7 cellular contexts compared by ENCODE assay signal in genomic region chr17:50183439-50184001, GRCh38. TPM values are rescaled to one million over a fixed set of nuclear protein-coding genes. Genes with fewer than 3 reads are reported as not detected.
DNase-seq lines count a peak whose midpoint lies in the region; ATAC-seq and TF ChIP-seq lines count a peak whose summit lies in the region.

No MANE protein-coding gene starts in this region.

- CTCF ChIA-PET in HEK293 (lab: Yijun Ruan, JAX) (interaction anchor here (1.4 to 3.2 kb wide), 2 partner anchors 14 to 17 kb away, joined by 4 to 17 read pairs; no protein-coding TSS in a partner anchor), OCI-LY7 (lab: Charles Lee; ENCODE audit: unreplicated experiment) (no interaction called here)

- DNase-seq in OCI-LY7 (ENCODE audit: low spot score) (peak; percentile 32), fibroblast of gingiva (ENCODE audit: low read depth) (peak; percentile 79), WERI-Rb-1 (no peak), retina (no peak)

- H3K4me1 ChIP-seq in HEK293 (ENCODE audit: control insufficient read depth, insufficient read depth, low read length) (peaks cover 3% of the 10 kb centered on the region), OCI-LY7 (ENCODE audit: insufficient read depth, low read length, poor library complexity, severe bottlenecking) (peaks cover 31% of the 10 kb centered on the region)

- peak overlapping the region; percentile 48 for H3K4me2 ChIP-seq in OCI-LY7 (ENCODE audit: low read length)

- no peaks in the 10 kb centered on the region for H3K36me3 Mint-ChIP-seq in stimulated activated memory B cell treated with anti-CD40 and anti-IgM and Interleukin-4, amounts not matched to agents 10 μg/mL and 1 μg/mL and 100 μg/mL, for 72 hours

- TF ChIP-seq CTCF in HEK293 (tag by site-specific recombination; IDR thresholded peaks at IDR 0.05) = no peak
- TF ChIP-seq CTCF in OCI-LY7 (conservative IDR thresholded peaks at IDR 0.05; ENCODE audit: low read length) = no peak
- TF ChIP-seq CTCF in WERI-Rb-1 (IDR thresholded peaks at IDR 0.05; ENCODE audit: low read depth, low read length) = no peak

- no peak overlapping the region for H3K27ac ChIP-seq in HEK293 (ENCODE audit: extremely low read depth, low read depth, low read length)
- no peak overlapping the region for H3K27ac ChIP-seq in OCI-LY7 (ENCODE audit: low read depth, low read length, poor library complexity, severe bottlenecking)
- no peak overlapping the region for H3K27ac ChIP-seq in WERI-Rb-1

- peak overlapping the region; percentile 15 for H3K27ac Mint-ChIP-seq in stimulated activated memory B cell treated with anti-CD40 and anti-IgM and Interleukin-4, amounts not matched to agents 10 μg/mL and 1 μg/mL and 100 μg/mL, for 72 hours

- peaks cover 39% of the 10 kb centered on the region for H3K4me1 Mint-ChIP-seq in stimulated activated memory B cell treated with anti-CD40 and anti-IgM and Interleukin-4, amounts not matched to agents 10 μg/mL and 1 μg/mL and 100 μg/mL, for 72 hours

- no peaks in the 10 kb centered on the region for H4K20me1 ChIP-seq in OCI-LY7 (ENCODE audit: insufficient read depth, low read length)

- H3K9me3 ChIP-seq in HEK293 (ENCODE audit: control insufficient read depth, insufficient read depth, low read depth, low read length) = no peaks in the 10 kb centered on the region
- H3K9me3 ChIP-seq in OCI-LY7 (ENCODE audit: low read length) = no peaks in the 10 kb centered on the region
- no peaks in the 10 kb centered on the region for H3K9me3 ChIP-seq in WERI-Rb-1 (ENCODE audit: severe bottlenecking)

- H3K27me3 ChIP-seq in WERI-Rb-1 (ENCODE audit: insufficient read depth, low read depth, severe bottlenecking) = no peaks in the 10 kb centered on the region

- H3K9me3 Mint-ChIP-seq in stimulated activated memory B cell treated with anti-CD40 and anti-IgM and Interleukin-4, amounts not matched to agents 10 μg/mL and 1 μg/mL and 100 μg/mL, for 72 hours = no peaks in the 10 kb centered on the region

- H2AFZ ChIP-seq in OCI-LY7 (ENCODE audit: low read length) = no peak overlapping the region

- H3K9me2 ChIP-seq in OCI-LY7 (ENCODE audit: insufficient read depth, low read length) = no peaks in the 10 kb centered on the region

- H3K36me3 ChIP-seq in HEK293 (ENCODE audit: control insufficient read depth in 2 of 2, insufficient read depth in 1 of 2, low read length in 2 of 2) (peaks cover 0 to 32% of the 10 kb centered on the region in 2 experiments; a peak in 1 of 3 replicates), OCI-LY7 (ENCODE audit: insufficient read depth, low read length) (no peaks in the 10 kb centered on the region), WERI-Rb-1 (peaks cover 23% of the 10 kb centered on the region)

- H3K27me3 Mint-ChIP-seq in stimulated activated memory B cell treated with anti-CD40 and anti-IgM and Interleukin-4, amounts not matched to agents 10 μg/mL and 1 μg/mL and 100 μg/mL, for 72 hours = peaks cover 4% of the 10 kb centered on the region

- peak overlapping the region; percentile 52 for H3K4me3 Mint-ChIP-seq in stimulated activated memory B cell treated with anti-CD40 and anti-IgM and Interleukin-4, amounts not matched to agents 10 μg/mL and 1 μg/mL and 100 μg/mL, for 72 hours

- BruUV-seq in OCI-LY7 (replicated peaks; lab: Mats Ljungman, UMichigan) = no TSS peak

- POLR2A ChIA-PET in HEK293 (lab: Yijun Ruan, JAX) (no interaction called here), OCI-LY7 (lab: Charles Lee) (no interaction called here)

- intact Hi-C loops in OCI-LY7 (cut with micrococcal nuclease; ENCODE audit: unreplicated experiment) = no loop called here

- no peak overlapping the region for H3K4me3 ChIP-seq in HEK293 (ENCODE audit: low read depth, low read length)
- H3K4me3 ChIP-seq in OCI-LY7 (ENCODE audit: low read depth, low read length, poor library complexity, severe bottlenecking) = peak overlapping the region; percentile 29
- H3K4me3 ChIP-seq in WERI-Rb-1 (ENCODE audit: low read depth, low read length) = no peak overlapping the region

- H3K79me2 ChIP-seq in OCI-LY7 (ENCODE audit: insufficient read depth, low read depth, low read length) = no peaks in the 10 kb centered on the region

- ATAC-seq in stimulated activated memory B cell treated with anti-CD40 and anti-IgM and Interleukin-4, amounts not matched to agents 10 μg/mL and 1 μg/mL and 100 μg/mL, for 72 hours = no peak
- ATAC-seq in HG02571 (IDR thresholded peaks at IDR 0.05; ENCODE audit: unreplicated experiment) = no peak

TF ChIP-seq in HEK293, 187 proteins besides CTCF, POLR2A, EP300 and RAD21:
- TF ChIP-seq HOXD13 (CRISPR knock-in tag; IDR thresholded peaks at IDR 0.05; ENCODE audit: borderline replicate concordance) = no peak
- TF ChIP-seq PRDM1 (tag by site-specific recombination; IDR thresholded peaks at IDR 0.05) = peak; percentile 63

RNA-seq across cellular contexts. Expression of gene SGCA, which starts 17.7 kb away (rescaled TPM):
- total RNA-seq in OCI-LY7 (2014; rRNA removed; shearing (Covaris generic)) = 0.57 TPM in 1 of 2 replicates, not detected in the other
- total RNA-seq in OCI-LY7 (2022) = 1.1 TPM in 1 of 2 replicates, not detected in the other

RNA-seq across cellular contexts. Expression of gene COL1A1, which starts 17.9 kb away (rescaled TPM):
- total RNA-seq in OCI-LY7 (2014; rRNA removed; shearing (Covaris generic)) = not detected in 2 replicates
- total RNA-seq in OCI-LY7 (2022) = not detected in 2 replicates

RNA-seq across cellular contexts. Expression of gene PPP1R9B, which starts 33.0 kb away (rescaled TPM):
- 45.3 and 73.2 TPM in 2 replicates for total RNA-seq in OCI-LY7 (2014; rRNA removed; shearing (Covaris generic))
- 73.9 and 87.0 TPM in 2 replicates for total RNA-seq in OCI-LY7 (2022)

RNA-seq across cellular contexts. Expression of gene SAMD14, which starts 53.6 kb away (rescaled TPM):
- not detected in 2 replicates for total RNA-seq in OCI-LY7 (2014; rRNA removed; shearing (Covaris generic))
- 0.13 and 0.59 TPM in 2 replicates for total RNA-seq in OCI-LY7 (2022)

Comparison
In these comparisons a context has a peak if more than half of its experiments do, and no peak if none do; other contexts are left out.
1. DNase-seq: peak in OCI-LY7 (single experiment) and fibroblast of gingiva (single experiment); none in WERI-Rb-1 (single experiment) and retina (single experiment).